ENCODE assay signal across 9 cellular contexts in genomic region chr9:129981180-129981907, GRCh38.
DNase-seq lines count a peak whose midpoint lies in the region; ATAC-seq and TF ChIP-seq lines count a peak whose summit lies in the region.
"Had no signal": no experiment of that assay in that cellular context is flagged by ENCODE, and none has a peak within 500 bp of the region (broad histone marks: within the 10 kb centered on the region; RNA-seq: fewer than 3 reads in every experiment).

No MANE protein-coding gene starts in this region.

- peak overlapping the region in 3 of 5 donors; percentile 0 to 39 (median 4) for H3K4me3 Mint-ChIP-seq in immature natural killer cell
- no peak overlapping the region for H3K4me3 Mint-ChIP-seq in nephron progenitor cell

- H3K36me3 ChIP-seq in gastrocnemius medialis: peaks cover 0 to 11% of the 10 kb centered on the region in 2 donors

- H3K36me3 Mint-ChIP-seq in immature natural killer cell (peaks cover 12 to 20% (median 13%) of the 10 kb centered on the region in 3 donors), nephron progenitor cell (ENCODE audit: low read depth) (peaks cover 57% of the 10 kb centered on the region)

- H3K9me3 Mint-ChIP-seq in immature natural killer cell: no peaks in the 10 kb centered on the region
- H3K9me3 Mint-ChIP-seq in nephron progenitor cell: peaks cover 15% of the 10 kb centered on the region

- H3K4me1 ChIP-seq in gastrocnemius medialis: peaks cover 0 to 3% of the 10 kb centered on the region in 2 donors

- H3K27ac Mint-ChIP-seq in immature natural killer cell (peak overlapping the region; percentile 25 to 81 (median 57)), nephron progenitor cell (no peak overlapping the region)

- no peak for TF ChIP-seq POLR2A in gastrocnemius medialis (IDR thresholded peaks at IDR 0.05)

- TF ChIP-seq CTCF in gastrocnemius medialis (IDR thresholded peaks at IDR 0.05 in 4 of 5, conservative IDR thresholded peaks at IDR 0.05 in 1 of 5): no peak
- TF ChIP-seq CTCF in nephron progenitor cell (IDR thresholded peaks at IDR 0.05): no peak

- in situ Hi-C loops in gastrocnemius medialis (cut with MboI; ENCODE audit: low sequenced_read_pairs in 4 of 4): no loop called here

- H3K4me3 ChIP-seq in gastrocnemius medialis: no peak overlapping the region

- no peak for ATAC-seq in gastrocnemius medialis
- ATAC-seq: Panc1 had no signal

- H3K4me1 Mint-ChIP-seq in immature natural killer cell: peaks cover 69 to 71% of the 10 kb centered on the region in 2 donors
- no peaks in the 10 kb centered on the region for H3K4me1 Mint-ChIP-seq in nephron progenitor cell

- H3K27me3 ChIP-seq in gastrocnemius medialis: no peaks in the 10 kb centered on the region

- H3K27ac ChIP-seq in caudate nucleus (ENCODE audit: low read depth, low read length) (peak overlapping the region; percentile 72), gastrocnemius medialis (no peak overlapping the region)

- H3K27me3 Mint-ChIP-seq in immature natural killer cell (ENCODE audit: low read depth in 3 of 3) (peaks cover 0 to 2% (median 2%) of the 10 kb centered on the region in 3 donors), nephron progenitor cell (ENCODE audit: low read depth, poor library complexity) (no peaks in the 10 kb centered on the region)

- no peaks in the 10 kb centered on the region for H3K9me3 ChIP-seq in gastrocnemius medialis

- intact Hi-C loops in gastrocnemius medialis (cut with DNase I; ENCODE audit: low total_unique reads): loop anchor here (10.0 kb wide), 1 partner anchor 47 kb away; no protein-coding TSS in a partner anchor

- DNase-seq in HuH-7.5 (ENCODE audit: low spot score) (peak; percentile 62), caudate nucleus (lab: John Stamatoyannopoulos, UW) (peak in 46 of 61 donors; percentile 10 to 83 (median 46)), immature natural killer cell (no peak), gastrocnemius medialis (peak; percentile 19 to 25), NCI-H128 (lab: John Stamatoyannopoulos, UW; ENCODE audit: unreplicated experiment) (no peak), nephron progenitor cell (no peak), glomerular visceral epithelial cell (ENCODE audit: extremely low spot score) (no peak), NCI-H2171 (lab: John Stamatoyannopoulos, UW) (no peak)

Comparison
In these comparisons a context has a peak if more than half of its experiments do, and no peak if none do; other contexts are left out.
1. DNase-seq: peak in HuH-7.5 (single experiment), caudate nucleus (46 of 61) and gastrocnemius medialis (2 of 2); none in immature natural killer cell (0 of 3), NCI-H128 (single experiment), nephron progenitor cell (single experiment), glomerular visceral epithelial cell (single experiment) and NCI-H2171 (single experiment).